In the genomic region with DNA sequence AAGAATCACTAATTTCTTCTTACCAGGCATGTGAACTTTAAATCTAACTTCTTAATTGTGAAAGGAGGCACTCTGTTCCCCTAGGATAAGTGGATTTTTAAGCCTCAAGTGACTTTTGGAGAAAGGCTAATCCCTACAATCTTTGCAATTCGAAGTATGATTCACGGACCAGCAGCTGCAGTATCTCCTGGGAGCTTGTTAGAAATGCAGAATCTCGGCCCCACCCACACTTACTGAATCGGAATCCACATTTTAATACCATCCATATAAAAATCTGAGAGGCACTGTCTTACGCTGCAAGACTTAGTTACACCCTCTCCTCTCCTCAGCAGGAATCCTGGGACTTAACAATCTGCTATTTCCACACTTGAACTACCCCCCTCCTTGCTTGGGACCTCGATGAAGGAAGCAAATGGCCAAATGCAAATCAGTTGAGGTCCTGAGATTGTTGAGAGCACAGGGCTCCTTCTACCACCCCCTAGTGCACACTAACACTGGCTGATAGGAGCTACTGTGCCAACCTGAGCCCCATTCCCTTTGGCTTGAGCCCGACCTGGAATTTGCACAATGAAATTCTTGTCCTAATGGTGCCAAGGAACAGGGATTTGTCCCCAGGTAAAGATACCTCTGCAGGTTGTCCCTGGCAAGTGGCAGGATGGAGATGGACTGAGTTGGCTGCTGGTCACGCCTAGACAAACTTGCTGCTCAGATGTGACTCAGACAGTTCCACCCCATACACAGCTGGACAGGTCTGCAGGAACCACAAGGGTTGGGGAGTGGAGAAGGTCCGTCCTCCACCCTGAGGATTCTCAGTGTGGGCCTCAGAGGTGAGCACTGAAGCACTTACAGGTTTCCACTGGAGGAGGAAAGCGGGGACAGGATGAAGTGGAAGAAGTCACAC, we compare ENCODE assay signal across 12 cellular contexts. TPM values are rescaled to one million over a fixed set of nuclear protein-coding genes. Genes with fewer than 3 reads are reported as not detected.
DNase-seq lines count a peak whose midpoint lies in the region; ATAC-seq and TF ChIP-seq lines count a peak whose summit lies in the region.
"Had no signal": no experiment of that assay in that cellular context is flagged by ENCODE, and none has a peak within 500 bp of the region (broad histone marks: within the 10 kb centered on the region; RNA-seq: fewer than 3 reads in every experiment).

No MANE protein-coding gene starts in this region.

- TF ChIP-seq POLR2A in uterus (IDR thresholded peaks at IDR 0.05) (no peak), erythroblast (IDR thresholded peaks at IDR 0.05; ENCODE audit: low read length) (no peak)

- no peak for DNase-seq in activated naive CD8-positive, alpha-beta T cell treated with anti-CD3 and anti-CD28 coated beads, Interleukin-2, amount 10 ng/mL, durations not matched to agents 7 days and 5 days
- no peak for DNase-seq in activated naive CD8-positive, alpha-beta T cell treated with anti-CD3 and anti-CD28 coated beads, Interleukin-2, amount 50 U/mL, for 24 hours
- DNase-seq in astrocyte of the cerebellum (ENCODE audit: low read depth) (no peak), kidney tubule cell (ENCODE audit: low spot score) (peak; percentile 51), uterus (peak in 1 of 2 donors; percentile 54), GM19238 (ENCODE audit: insufficient read length, low spot score) (no peak), NCI-H510A (lab: John Stamatoyannopoulos, UW) (no peak), erythroblast (lab: John Stamatoyannopoulos, UW) (no peak)
- DNase-seq: GOT3, NCI-H2029 had no signal

- POLR2A ChIA-PET in activated naive CD8-positive, alpha-beta T cell treated with anti-CD3 and anti-CD28 coated beads, Interleukin-2, amount 10 ng/mL, durations not matched to agents 7 days and 5 days (lab: Charles Lee), result no interaction called here

- intact Hi-C loops in uterus (cut with DNase I; ENCODE audit: low total_unique reads), result no loop called here

- H3K4me3 Mint-ChIP-seq in activated naive CD8-positive, alpha-beta T cell treated with anti-CD3 and anti-CD28 coated beads, Interleukin-2, amount 10 ng/mL, durations not matched to agents 7 days and 5 days, result no peak overlapping the region
- H3K4me3 Mint-ChIP-seq in activated naive CD8-positive, alpha-beta T cell treated with anti-CD3 and anti-CD28 coated beads, Interleukin-2, amount 50 U/mL, for 24 hours, result no peak overlapping the region

- no peaks in the 10 kb centered on the region for H3K27me3 ChIP-seq in uterus
- H3K27me3 ChIP-seq: dorsolateral prefrontal cortex had no signal

- no peaks in the 10 kb centered on the region for H3K9me3 ChIP-seq in uterus

- H3K27ac ChIP-seq in uterus, result peak overlapping the region; percentile 38 to 72
- H3K27ac ChIP-seq: C4-2B had no signal

- peaks cover 26% of the 10 kb centered on the region for H3K4me1 Mint-ChIP-seq in activated naive CD8-positive, alpha-beta T cell treated with anti-CD3 and anti-CD28 coated beads, Interleukin-2, amount 10 ng/mL, durations not matched to agents 7 days and 5 days
- peaks cover 46% of the 10 kb centered on the region for H3K4me1 Mint-ChIP-seq in activated naive CD8-positive, alpha-beta T cell treated with anti-CD3 and anti-CD28 coated beads, Interleukin-2, amount 50 U/mL, for 24 hours

- no peaks in the 10 kb centered on the region for H3K36me3 ChIP-seq in uterus

- no peak overlapping the region for H3K4me3 ChIP-seq in astrocyte of the cerebellum (ENCODE audit: low read depth, low read length)
- no peak overlapping the region for H3K4me3 ChIP-seq in uterus
- H3K4me3 ChIP-seq: dorsolateral prefrontal cortex had no signal

- in situ Hi-C loops in astrocyte of the cerebellum (cut with HindIII; ENCODE audit: low sequenced_read_pairs), result no loop called here

- TF ChIP-seq CTCF in astrocyte of the cerebellum (IDR thresholded peaks at IDR 0.05; ENCODE audit: low read depth, low read length, missing control alignments) (peak; percentile 28), uterus (IDR thresholded peaks at IDR 0.05) (no peak)

- peaks cover 10 to 29% of the 10 kb centered on the region in 2 donors for H3K4me1 ChIP-seq in uterus

- no peaks in the 10 kb centered on the region for H3K27me3 Mint-ChIP-seq in activated naive CD8-positive, alpha-beta T cell treated with anti-CD3 and anti-CD28 coated beads, Interleukin-2, amount 10 ng/mL, durations not matched to agents 7 days and 5 days
- no peaks in the 10 kb centered on the region for H3K27me3 Mint-ChIP-seq in activated naive CD8-positive, alpha-beta T cell treated with anti-CD3 and anti-CD28 coated beads, Interleukin-2, amount 50 U/mL, for 24 hours

- ATAC-seq in activated naive CD8-positive, alpha-beta T cell treated with anti-CD3 and anti-CD28 coated beads, Interleukin-2, amount 10 ng/mL, durations not matched to agents 7 days and 5 days (ENCODE audit: low read depth), result no peak
- ATAC-seq in activated naive CD8-positive, alpha-beta T cell treated with anti-CD3 and anti-CD28 coated beads, Interleukin-2, amount 50 U/mL, for 24 hours, result no peak

- H3K27ac Mint-ChIP-seq in activated naive CD8-positive, alpha-beta T cell treated with anti-CD3 and anti-CD28 coated beads, Interleukin-2, amount 10 ng/mL, durations not matched to agents 7 days and 5 days, result peak overlapping the region; percentile 26
- no peak overlapping the region for H3K27ac Mint-ChIP-seq in activated naive CD8-positive, alpha-beta T cell treated with anti-CD3 and anti-CD28 coated beads, Interleukin-2, amount 50 U/mL, for 24 hours

- H3K36me3 Mint-ChIP-seq in activated naive CD8-positive, alpha-beta T cell treated with anti-CD3 and anti-CD28 coated beads, Interleukin-2, amount 10 ng/mL, durations not matched to agents 7 days and 5 days, result peaks cover 4% of the 10 kb centered on the region
- H3K36me3 Mint-ChIP-seq in activated naive CD8-positive, alpha-beta T cell treated with anti-CD3 and anti-CD28 coated beads, Interleukin-2, amount 50 U/mL, for 24 hours (ENCODE audit: low read depth), result peaks cover 22% of the 10 kb centered on the region

- no peaks in the 10 kb centered on the region for H3K9me3 Mint-ChIP-seq in activated naive CD8-positive, alpha-beta T cell treated with anti-CD3 and anti-CD28 coated beads, Interleukin-2, amount 10 ng/mL, durations not matched to agents 7 days and 5 days
- no peaks in the 10 kb centered on the region for H3K9me3 Mint-ChIP-seq in activated naive CD8-positive, alpha-beta T cell treated with anti-CD3 and anti-CD28 coated beads, Interleukin-2, amount 50 U/mL, for 24 hours

RNA-seq across cellular contexts. Expression of gene ITPRIP, which starts 20.8 kb away (rescaled TPM):
- 10 to 100 TPM; 24.7 to 25.4 TPM for total RNA-seq in activated naive CD8-positive, alpha-beta T cell treated with anti-CD3 and anti-CD28 coated beads, Interleukin-2, amount 10 ng/mL, durations not matched to agents 7 days and 5 days
- total RNA-seq in uterus, result 10 to 100 TPM in 3 of 4 donors, 1 to 10 TPM in 1; 10.0 to 32.6 (median 22.4) TPM

RNA-seq across cellular contexts. Expression of gene CFAP58, which starts 36.2 kb away (rescaled TPM):
- under 1 TPM; 0.28 to 0.34 TPM for total RNA-seq in activated naive CD8-positive, alpha-beta T cell treated with anti-CD3 and anti-CD28 coated beads, Interleukin-2, amount 10 ng/mL, durations not matched to agents 7 days and 5 days
- total RNA-seq in uterus, result 1 to 10 TPM in 3 of 4 donors, under 1 TPM in 1; 0.29 to 2.2 (median 1.3) TPM

RNA-seq across cellular contexts. Expression of gene GSTO2, which starts 48.5 kb away (rescaled TPM):
- total RNA-seq in activated naive CD8-positive, alpha-beta T cell treated with anti-CD3 and anti-CD28 coated beads, Interleukin-2, amount 10 ng/mL, durations not matched to agents 7 days and 5 days, result 1 to 10 TPM; 1.4 TPM
- total RNA-seq in uterus, result 10 to 100 TPM in 1 of 4 donors, 1 to 10 TPM in 1, under 1 TPM in 1, not detected in 1; under 0.01 to 10.6 (median 5.6) TPM
